In the genomic region with DNA sequence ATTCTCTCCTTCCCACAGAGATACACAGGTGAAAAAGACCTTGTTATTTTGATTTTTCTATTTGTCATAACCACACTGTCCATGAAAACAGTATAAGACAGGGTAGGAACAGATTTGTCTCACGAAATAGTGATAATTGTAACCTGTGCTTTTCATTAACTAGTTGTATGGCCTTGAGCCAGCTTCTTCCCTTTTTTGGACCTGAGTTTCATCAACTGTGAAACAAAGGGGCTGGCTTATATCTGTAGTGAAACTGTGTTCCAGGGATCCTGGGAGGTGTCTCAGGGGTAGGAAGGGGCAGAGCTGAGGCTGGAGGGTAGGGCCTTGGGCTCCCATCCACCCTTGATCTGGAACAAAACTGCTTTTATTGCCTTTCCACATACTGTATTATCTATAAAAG, we compare ENCODE assay signal across 19 cellular contexts. TPM values are rescaled to one million over a fixed set of nuclear protein-coding genes. Genes with fewer than 3 reads are reported as not detected.
DNase-seq lines count a peak whose midpoint lies in the region; ATAC-seq and TF ChIP-seq lines count a peak whose summit lies in the region.
"Had no signal": no experiment of that assay in that cellular context is flagged by ENCODE, and none has a peak within 500 bp of the region (broad histone marks: within the 10 kb centered on the region; RNA-seq: fewer than 3 reads in every experiment).

No MANE protein-coding gene starts in this region.

- H3K27ac Mint-ChIP-seq in CD4-positive, alpha-beta T cell: no peak overlapping the region
- no peak overlapping the region for H3K27ac Mint-ChIP-seq in natural killer cell treated with Interleukin-12 subunit alpha and Interleukin-12 subunit beta and Interleukin-15 and Interleukin-18, amount 100 ng/mL, for 72 hours

- POLR2A ChIA-PET in CD4-positive, alpha-beta T cell (lab: Charles Lee): no interaction called here

- H4K20me1 ChIP-seq in BLaER1 treated with 17β-estradiol and CSF1 and Interleukin-3, amounts not matched to agents 10 nM and 100 nM: no peaks in the 10 kb centered on the region

- no peak overlapping the region; a peak in 1 of 20 replicates for H3K4me3 ChIP-seq in BLaER1 treated with 17β-estradiol and CSF1 and Interleukin-3, amounts not matched to agents 10 nM and 100 nM
- no peak overlapping the region for H3K4me3 ChIP-seq in prostate gland
- H3K4me3 ChIP-seq: esophagus muscularis mucosa, heart left ventricle, tibial nerve had no signal

- ATAC-seq in GM19324 (IDR thresholded peaks at IDR 0.05; ENCODE audit: low FRiP score, unreplicated experiment) (peak; percentile 32), HG02852 (IDR thresholded peaks at IDR 0.05; ENCODE audit: unreplicated experiment) (peak; percentile 34)
- ATAC-seq in CD4-positive, alpha-beta T cell (ENCODE audit: poor library complexity): no peak
- no peak for ATAC-seq in natural killer cell treated with Interleukin-12 subunit alpha and Interleukin-12 subunit beta and Interleukin-15 and Interleukin-18, amount 100 ng/mL, for 72 hours

- H3K4me1 Mint-ChIP-seq in CD4-positive, alpha-beta T cell (ENCODE audit: low read depth): no peaks in the 10 kb centered on the region
- H3K4me1 Mint-ChIP-seq in natural killer cell treated with Interleukin-12 subunit alpha and Interleukin-12 subunit beta and Interleukin-15 and Interleukin-18, amount 100 ng/mL, for 72 hours (ENCODE audit: low read depth in 2 of 2): peaks cover 13 to 17% of the 10 kb centered on the region in 2 donors

- peak; percentile 2 for DNase-seq in MV-4-11 (lab: John Stamatoyannopoulos, UW)
- DNase-seq in CD4-positive, alpha-beta T cell: no peak
- DNase-seq in RPMI8226: no peak
- no peak for DNase-seq in natural killer cell treated with Interleukin-12 subunit alpha and Interleukin-12 subunit beta and Interleukin-15 and Interleukin-18, amount 100 ng/mL, for 72 hours (ENCODE audit: low spot score)
- DNase-seq in prostate gland (ENCODE audit: low spot score): no peak
- DNase-seq: activated CD4-positive, CD25-positive, alpha-beta regulatory T cell treated with anti-CD3 and anti-CD28 coated beads, Interleukin-2, amount 50 U/mL, for 72 hours; cortex of kidney; heart left ventricle; midbrain; NCI-H1436 treated with DMSO at 0.1 percent for 48 hours; NCI-H510A; occipital lobe; stimulated activated CD4-positive, alpha-beta T cell treated with anti-CD3 and anti-CD28 coated beads, Interleukin-4, amount 100 ng/mL, for 4 hours had no signal

- TF ChIP-seq CTCF in CD4-positive, alpha-beta T cell (IDR thresholded peaks at IDR 0.05): no peak
- no peak for TF ChIP-seq CTCF in prostate gland (IDR thresholded peaks at IDR 0.05)

- TF ChIP-seq POLR2A in prostate gland (IDR thresholded peaks at IDR 0.05): no peak

- peaks cover 29% of the 10 kb centered on the region for H3K27me3 Mint-ChIP-seq in CD4-positive, alpha-beta T cell
- H3K27me3 Mint-ChIP-seq in natural killer cell treated with Interleukin-12 subunit alpha and Interleukin-12 subunit beta and Interleukin-15 and Interleukin-18, amount 100 ng/mL, for 72 hours: peaks cover 3 to 20% of the 10 kb centered on the region in 2 donors

- CTCF ChIA-PET in CD4-positive, alpha-beta T cell (lab: Charles Lee): no interaction called here

- peak overlapping the region; percentile 63 to 82 (median 73) for H3K4me2 ChIP-seq in BLaER1 treated with 17β-estradiol and CSF1 and Interleukin-3, amounts not matched to agents 10 nM and 100 nM

- peaks cover 49 to 81% (median 63%) of the 10 kb centered on the region in 10 experiments for H3K4me1 ChIP-seq in BLaER1 treated with 17β-estradiol and CSF1 and Interleukin-3, amounts not matched to agents 10 nM and 100 nM
- no peaks in the 10 kb centered on the region for H3K4me1 ChIP-seq in prostate gland (replicated peaks)
- H3K4me1 ChIP-seq: esophagus muscularis mucosa, tibial nerve had no signal

- H3K9me3 ChIP-seq in BLaER1 treated with 17β-estradiol and CSF1 and Interleukin-3, amounts not matched to agents 10 nM and 100 nM (replicated peaks in 1 of 11): peaks cover 0 to 14% (median 0%) of the 10 kb centered on the region in 11 experiments; a peak in 4 of 22 replicates
- H3K9me3 ChIP-seq in CD4-positive, alpha-beta T cell (ENCODE audit: control insufficient read depth, low read length): no peaks in the 10 kb centered on the region
- no peaks in the 10 kb centered on the region for H3K9me3 ChIP-seq in prostate gland
- H3K9me3 ChIP-seq: esophagus muscularis mucosa, heart left ventricle, tibial nerve had no signal

- H3K36me3 Mint-ChIP-seq in CD4-positive, alpha-beta T cell (ENCODE audit: low read depth): no peaks in the 10 kb centered on the region
- H3K36me3 Mint-ChIP-seq in natural killer cell treated with Interleukin-12 subunit alpha and Interleukin-12 subunit beta and Interleukin-15 and Interleukin-18, amount 100 ng/mL, for 72 hours: no peaks in the 10 kb centered on the region

- 26% methylated on average over 1 of the region's 1 CpG for WGBS in prostate gland

- H3K9ac ChIP-seq in BLaER1 treated with 17β-estradiol and CSF1 and Interleukin-3, amounts not matched to agents 10 nM and 100 nM: peak overlapping the region in 3 of 11 experiments; percentile 19 to 34 (median 33); a peak in 4 of 22 replicates

- intact Hi-C loops in CD4-positive, alpha-beta T cell (cut with DNase I, micrococcal nuclease): no loop called here
- intact Hi-C loops in prostate gland (cut with DNase I): no loop called here

- H3K9me3 Mint-ChIP-seq in CD4-positive, alpha-beta T cell: peaks cover 2% of the 10 kb centered on the region
- no peaks in the 10 kb centered on the region for H3K9me3 Mint-ChIP-seq in natural killer cell treated with Interleukin-12 subunit alpha and Interleukin-12 subunit beta and Interleukin-15 and Interleukin-18, amount 100 ng/mL, for 72 hours

- H3K27me3 ChIP-seq in BLaER1 treated with 17β-estradiol and CSF1 and Interleukin-3, amounts not matched to agents 10 nM and 100 nM: no peaks in the 10 kb centered on the region
- no peaks in the 10 kb centered on the region for H3K27me3 ChIP-seq in CD4-positive, alpha-beta T cell (ENCODE audit: control insufficient read depth, insufficient read depth, low read length)
- H3K27me3 ChIP-seq in prostate gland (replicated peaks; ENCODE audit: insufficient read depth): no peaks in the 10 kb centered on the region
- H3K27me3 ChIP-seq: esophagus muscularis mucosa, heart left ventricle, tibial nerve had no signal

- no peak overlapping the region for H3K4me3 Mint-ChIP-seq in CD4-positive, alpha-beta T cell
- H3K4me3 Mint-ChIP-seq in natural killer cell treated with Interleukin-12 subunit alpha and Interleukin-12 subunit beta and Interleukin-15 and Interleukin-18, amount 100 ng/mL, for 72 hours: no peak overlapping the region

- peak overlapping the region in 9 of 11 experiments; percentile 34 to 73 (median 57); a peak in 16 of 22 replicates for H3K27ac ChIP-seq in BLaER1 treated with 17β-estradiol and CSF1 and Interleukin-3, amounts not matched to agents 10 nM and 100 nM
- H3K27ac ChIP-seq in CD4-positive, alpha-beta T cell (ENCODE audit: low read depth, low read length): no peak overlapping the region
- no peak overlapping the region for H3K27ac ChIP-seq in prostate gland
- H3K27ac ChIP-seq: esophagus muscularis mucosa, heart left ventricle, RWPE1, tibial nerve had no signal

- H3K36me3 ChIP-seq in BLaER1 treated with 17β-estradiol and CSF1 and Interleukin-3, amounts not matched to agents 10 nM and 100 nM: no peaks in the 10 kb centered on the region
- no peaks in the 10 kb centered on the region for H3K36me3 ChIP-seq in prostate gland
- H3K36me3 ChIP-seq: esophagus muscularis mucosa, heart left ventricle, tibial nerve had no signal

RNA-seq across cellular contexts. Expression of gene MED28, which starts 50.9 kb away (rescaled TPM):
- 10 to 100 TPM; 50.5 to 64.7 TPM for total RNA-seq in CD4-positive, alpha-beta T cell
- 10 to 100 TPM; 35.2 to 41.2 TPM for total RNA-seq in natural killer cell treated with Interleukin-12 subunit alpha and Interleukin-12 subunit beta and Interleukin-15 and Interleukin-18, amount 100 ng/mL, for 72 hours
- total RNA-seq in prostate gland: 10 to 100 TPM; 17.2 to 21.3 TPM

Comparison
In these comparisons a context has a peak if more than half of its experiments do, and no peak if none do; other contexts are left out.
1. H3K27ac ChIP-seq: peak in BLaER1 treated with 17β-estradiol and CSF1 and Interleukin-3, amounts not matched to agents 10 nM and 100 nM (9 of 11); none in CD4-positive, alpha-beta T cell (single experiment) and prostate gland (0 of 2).
2. ATAC-seq: peak in GM19324 (single experiment) and HG02852 (single experiment); none in CD4-positive, alpha-beta T cell (single experiment) and natural killer cell treated with Interleukin-12 subunit alpha and Interleukin-12 subunit beta and Interleukin-15 and Interleukin-18, amount 100 ng/mL, for 72 hours (0 of 2).